In the genomic region with DNA sequence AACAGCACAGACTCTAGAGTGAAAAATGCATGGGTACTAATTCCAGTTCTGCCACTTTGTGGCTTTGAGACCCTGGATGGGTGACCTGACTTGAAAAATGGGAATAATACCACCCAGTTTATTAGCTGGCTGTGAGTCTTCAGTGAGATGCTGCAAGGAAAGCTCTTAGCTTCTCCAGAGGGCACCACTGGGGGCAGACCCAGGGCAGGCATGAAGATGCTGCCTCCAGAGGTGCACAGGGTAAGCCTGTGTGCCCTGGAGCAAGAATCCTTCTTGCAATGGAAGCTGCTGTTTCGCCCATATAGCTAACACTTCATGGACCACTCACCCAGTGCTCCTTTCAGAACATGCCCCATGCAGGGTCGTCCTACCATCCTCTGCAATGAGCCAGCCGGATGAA, we compare ENCODE assay signal across 1 cellular context.
TF ChIP-seq lines count a peak whose summit lies in the region.

No MANE protein-coding gene starts in this region.

TF ChIP-seq in HEK293, 187 proteins besides CTCF, POLR2A, EP300 and RAD21 (continued from another document):
- TF ChIP-seq ZSCAN18 (tag by site-specific recombination; IDR thresholded peaks at IDR 0.05) = no peak
- TF ChIP-seq ZBTB20 (tag by site-specific recombination; IDR thresholded peaks at IDR 0.05) = no peak
- no peak for TF ChIP-seq TCF7L2 (IDR thresholded peaks at IDR 0.05; ENCODE audit: borderline replicate concordance, low read depth, low read length)
- TF ChIP-seq ZNF391 (tag by site-specific recombination; IDR thresholded peaks at IDR 0.05; ENCODE audit: borderline replicate concordance, low read depth) = no peak
